29 cellular contexts compared by ENCODE assay signal in genomic region chr10:80277567-80278250, GRCh38. TPM values are rescaled to one million over a fixed set of nuclear protein-coding genes. Genes with fewer than 3 reads are reported as not detected.
DNase-seq lines count a peak whose midpoint lies in the region; ATAC-seq, FAIRE-seq and TF ChIP-seq lines count a peak whose summit lies in the region.
"Had no signal": no experiment of that assay in that cellular context is flagged by ENCODE, and none has a peak within 500 bp of the region (broad histone marks: within the 10 kb centered on the region; RNA-seq: fewer than 3 reads in every experiment).

No MANE protein-coding gene starts in this region.

- no peaks in the 10 kb centered on the region for H3K9me2 ChIP-seq in hepatocyte (replicated peaks; ENCODE audit: insufficient read depth)
- H3K9me2 ChIP-seq: SK-N-SH had no signal

- no peaks in the 10 kb centered on the region for H3K27me3 ChIP-seq in adrenal gland
- no peaks in the 10 kb centered on the region for H3K27me3 ChIP-seq in hepatocyte
- H3K27me3 ChIP-seq in pancreas: no peaks in the 10 kb centered on the region
- no peaks in the 10 kb centered on the region for H3K27me3 ChIP-seq in upper lobe of right lung
- H3K27me3 ChIP-seq: BLaER1 treated with 17β-estradiol and CSF1 and Interleukin-3, amounts not matched to agents 10 nM and 100 nM; tibial nerve had no signal

- H3K9me3 ChIP-seq in adrenal gland (replicated peaks in 1 of 3): no peaks in the 10 kb centered on the region
- H3K9me3 ChIP-seq in hepatocyte (ENCODE audit: low read depth): no peaks in the 10 kb centered on the region
- H3K9me3 ChIP-seq in pancreas: no peaks in the 10 kb centered on the region
- H3K9me3 ChIP-seq in upper lobe of right lung: no peaks in the 10 kb centered on the region
- H3K9me3 ChIP-seq: BLaER1 treated with 17β-estradiol and CSF1 and Interleukin-3, amounts not matched to agents 10 nM and 100 nM; HAP-1; prostate gland; SK-N-SH; tibial nerve had no signal

- H3K36me3 ChIP-seq in adrenal gland (replicated peaks in 1 of 2) (no peaks in the 10 kb centered on the region), hepatocyte (replicated peaks; ENCODE audit: insufficient read depth, low read depth) (no peaks in the 10 kb centered on the region), pancreas (no peaks in the 10 kb centered on the region), upper lobe of right lung (no peaks in the 10 kb centered on the region)
- H3K36me3 ChIP-seq: BLaER1 treated with 17β-estradiol and CSF1 and Interleukin-3, amounts not matched to agents 10 nM and 100 nM; HAP-1; prostate gland; tibial nerve had no signal

- WGBS in adrenal gland, 4 donors: 53 to 71% (median 66%) methylated on average over 10 to 12 of the region's 12 CpGs
- WGBS in hepatocyte (ENCODE audit: low lambda C conversion rate, missing lambda C conversion rate): 77% methylated on average over 11 of the region's 12 CpGs
- 33 to 39% methylated on average over 12 of the region's 12 CpGs for WGBS in pancreas, 2 donors

- H3K27ac ChIP-seq in adrenal gland (no peak overlapping the region), hepatocyte (peak overlapping the region; percentile 31), pancreas (peak overlapping the region in 3 of 4 donors; percentile 0 to 86 (median 72)), upper lobe of right lung (no peak overlapping the region)
- H3K27ac ChIP-seq: BLaER1 treated with 17β-estradiol and CSF1 and Interleukin-3, amounts not matched to agents 10 nM and 100 nM; prostate gland; tibial nerve had no signal

- H4K20me1 ChIP-seq in hepatocyte (ENCODE audit: insufficient read depth, poor library complexity, severe bottlenecking): no peaks in the 10 kb centered on the region
- H4K20me1 ChIP-seq: BLaER1 treated with 17β-estradiol and CSF1 and Interleukin-3, amounts not matched to agents 10 nM and 100 nM had no signal

- no peak overlapping the region for H2AFZ ChIP-seq in hepatocyte

- H3K4me1 ChIP-seq in adrenal gland (replicated peaks in 1 of 2) (no peaks in the 10 kb centered on the region), hepatocyte (ENCODE audit: insufficient read depth) (peaks cover 9% of the 10 kb centered on the region), pancreas (peaks cover 0 to 27% (median 19%) of the 10 kb centered on the region in 3 donors), upper lobe of right lung (no peaks in the 10 kb centered on the region)
- H3K4me1 ChIP-seq: HAP-1, prostate gland, tibial nerve had no signal

- no peak overlapping the region for H3K4me2 ChIP-seq in hepatocyte
- H3K4me2 ChIP-seq: BLaER1 treated with 17β-estradiol and CSF1 and Interleukin-3, amounts not matched to agents 10 nM and 100 nM; SK-N-SH had no signal

- intact Hi-C loops in adrenal gland (cut with DNase I): no loop called here
- intact Hi-C loops in Right ventricle myocardium inferior (cut with DNase I): no loop called here
- intact Hi-C loops in pancreas (cut with DNase I): no loop called here
- intact Hi-C loops in upper lobe of right lung (cut with DNase I): no loop called here

- peak; percentile 68 for ATAC-seq in Right ventricle myocardium inferior
- peak; percentile 60 to 85 (median 74) for ATAC-seq in pancreas
- ATAC-seq in upper lobe of right lung: no peak
- ATAC-seq: GM12878 had no signal

- DNase-seq in adrenal gland (peak in 4 of 7 donors; percentile 41 to 68 (median 48)), Right ventricle myocardium inferior (ENCODE audit: missing footprints) (no peak), hepatocyte (ENCODE audit: low spot score) (peak; percentile 18), pancreas (peak in 3 of 6 donors; percentile 62 to 85 (median 79)), upper lobe of right lung (no peak), foreskin melanocyte (no peak), T-helper 9 cell (no peak)
- DNase-seq: activated CD4-positive, CD25-positive, alpha-beta regulatory T cell; activated T-cell treated with anti-CD3 and anti-CD28 coated beads for 4 hours; amygdala; DMS153; erythroblast; IMR-90; MV-4-11; NCI-H1436; NCI-H2081; NCI-H524 treated with DMSO at 0.1 percent for 48 hours; NK-92 treated with Interleukin-12 subunit alpha and Interleukin-12 subunit beta, amount 100 ng/mL, for 24 hours; SK-N-SH; stimulated activated CD4-positive, alpha-beta T cell treated with anti-CD3 and anti-CD28 coated beads, Interleukin-4, amount 100 ng/mL, for 1 hour had no signal

- no peak for TF ChIP-seq POLR2A in adrenal gland (IDR thresholded peaks at IDR 0.05)

- FAIRE-seq in pancreas (lab: Jason Lieb, UNC): no peak
- FAIRE-seq: bronchial epithelial cell, GM12878, TTC549 had no signal

- H3K4me3 ChIP-seq in adrenal gland (no peak overlapping the region), hepatocyte (no peak overlapping the region), pancreas (no peak overlapping the region), upper lobe of right lung (no peak overlapping the region)
- H3K4me3 ChIP-seq: BLaER1 treated with 17β-estradiol and CSF1 and Interleukin-3, amounts not matched to agents 10 nM and 100 nM; GM12878; HAP-1; prostate gland; tibial nerve had no signal

- no peaks in the 10 kb centered on the region for H3K79me2 ChIP-seq in hepatocyte

- TF ChIP-seq CTCF in adrenal gland (IDR thresholded peaks at IDR 0.05) (no peak), hepatocyte (IDR thresholded peaks at IDR 0.05; ENCODE audit: poor library complexity) (no peak), pancreas (IDR thresholded peaks at IDR 0.05) (no peak), upper lobe of right lung (IDR thresholded peaks at IDR 0.05) (no peak)

RNA-seq across cellular contexts. Expression of gene MAT1A, which starts 11.7 kb away (rescaled TPM):
- total RNA-seq in adrenal gland: 1 to 10 TPM in 2 of 8 donors, under 1 TPM in 5, not detected in 1; 0.29 to 1.7 (median 0.70) TPM
- polyA plus RNA-seq in adrenal gland: under 1 TPM; 0.16 to 0.46 (median 0.20) TPM
- 0.19 TPM for total RNA-seq in Right ventricle myocardium inferior
- total RNA-seq in hepatocyte: 50.0 and 62.1 TPM in 2 replicates
- 20.1 and 38.3 TPM in 2 replicates for polyA plus RNA-seq in hepatocyte
- 10 to 100 TPM in 3 of 6 donors, 1 to 10 TPM in 3; 7.0 to 15.6 (median 10.0) TPM for total RNA-seq in pancreas
- 1 to 10 TPM; 4.7 to 8.2 TPM for polyA plus RNA-seq in pancreas
- 0.69 TPM for total RNA-seq in upper lobe of right lung
- total RNA-seq: bronchial epithelial cell, IMR-90, LHCN-M2, tibial nerve had no signal
- polyA plus RNA-seq: AG04450, GM12878, IMR-90 had no signal

Comparison
In these comparisons a context has a peak if more than half of its experiments do, and no peak if none do; other contexts are left out.
1. DNase-seq: peak in adrenal gland (4 of 7) and hepatocyte (single experiment); none in Right ventricle myocardium inferior (single experiment), upper lobe of right lung (single experiment), foreskin melanocyte (single experiment) and T-helper 9 cell (single experiment).
2. H3K27ac ChIP-seq: peak in hepatocyte (single experiment) and pancreas (3 of 4); none in adrenal gland (0 of 5) and upper lobe of right lung (single experiment).